8 cellular contexts compared by ENCODE assay signal in genomic region chr2:29920130-29920577, GRCh38. TPM values are rescaled to one million over a fixed set of nuclear protein-coding genes. Genes with fewer than 3 reads are reported as not detected.
DNase-seq lines count a peak whose midpoint lies in the region; ATAC-seq and TF ChIP-seq lines count a peak whose summit lies in the region.

No MANE protein-coding gene starts in this region.

- H3K4me1 ChIP-seq in BE2C = peaks cover 7% of the 10 kb centered on the region
- peaks cover 12% of the 10 kb centered on the region for H3K4me1 ChIP-seq in cardiac muscle cell (ENCODE audit: low read depth)

- ATAC-seq in HG02759 (IDR thresholded peaks at IDR 0.05; ENCODE audit: unreplicated experiment) (no peak), GM19328 (IDR thresholded peaks at IDR 0.05; ENCODE audit: unreplicated experiment) (no peak)

- H3K4me1 Mint-ChIP-seq in activated T-helper 2 cell treated with anti-CD3 and anti-CD28 coated beads, Interferon-gamma antibody, Interleukin-2, Interleukin-4, amounts not matched to agents 10 μg/mL and 5 μg/mL and 100 μg/mL, durations not matched to agents 14 hours and 24 hours and 36 hours (ENCODE audit: low read depth) = no peaks in the 10 kb centered on the region
- H3K4me1 Mint-ChIP-seq in progenitor cell of endocrine pancreas (ENCODE audit: low read depth) = peaks cover 12% of the 10 kb centered on the region

- intact Hi-C loops in activated T-helper 2 cell treated with anti-CD3 and anti-CD28 coated beads, Interferon-gamma antibody, Interleukin-2, Interleukin-4, amounts not matched to agents 10 μg/mL and 5 μg/mL and 100 μg/mL, durations not matched to agents 14 hours and 24 hours and 36 hours (cut with micrococcal nuclease) = no loop called here

- H3K27me3 Mint-ChIP-seq in activated T-helper 2 cell treated with anti-CD3 and anti-CD28 coated beads, Interferon-gamma antibody, Interleukin-2, Interleukin-4, amounts not matched to agents 10 μg/mL and 5 μg/mL and 100 μg/mL, durations not matched to agents 14 hours and 24 hours and 36 hours (ENCODE audit: low read depth) = peaks cover 42% of the 10 kb centered on the region
- peaks cover 66% of the 10 kb centered on the region for H3K27me3 Mint-ChIP-seq in progenitor cell of endocrine pancreas

- in situ Hi-C loops in KBM-7 (cut with MboI; ENCODE audit: low pct_unique_long_range_greater_than_20kb, low sequenced_read_pairs) = no loop called here

- H3K27ac Mint-ChIP-seq in activated T-helper 2 cell treated with anti-CD3 and anti-CD28 coated beads, Interferon-gamma antibody, Interleukin-2, Interleukin-4, amounts not matched to agents 10 μg/mL and 5 μg/mL and 100 μg/mL, durations not matched to agents 14 hours and 24 hours and 36 hours = no peak overlapping the region
- no peak overlapping the region for H3K27ac Mint-ChIP-seq in progenitor cell of endocrine pancreas

- DNase-seq in BE2C = peak; percentile 55
- DNase-seq in KBM-7 = peak; percentile 53
- DNase-seq in activated T-helper 2 cell treated with anti-CD3 and anti-CD28 coated beads, Interferon-gamma antibody, Interleukin-2, Interleukin-4, amounts not matched to agents 10 μg/mL and 5 μg/mL and 100 μg/mL, durations not matched to agents 14 hours and 24 hours and 36 hours (ENCODE audit: low spot score) = peak; percentile 50
- peak; percentile 45 to 93 for DNase-seq in cardiac muscle cell (ENCODE audit: low read depth in 1 of 2, low spot score in 1 of 2)
- DNase-seq in progenitor cell of endocrine pancreas (ENCODE audit: low spot score, unreplicated experiment) = peak; percentile 92
- DNase-seq in NCI-H774 (lab: John Stamatoyannopoulos, UW) = no peak

- H3K4me3 ChIP-seq in BE2C (ENCODE audit: low read depth, low read length) (peak overlapping the region; percentile 75), cardiac muscle cell (peak overlapping the region; percentile 32)

- H3K9me3 ChIP-seq in BE2C (no peaks in the 10 kb centered on the region), cardiac muscle cell (ENCODE audit: low read depth) (no peaks in the 10 kb centered on the region)

- H3K36me3 ChIP-seq in BE2C = no peaks in the 10 kb centered on the region
- H3K36me3 ChIP-seq in cardiac muscle cell = no peaks in the 10 kb centered on the region

- H3K36me3 Mint-ChIP-seq in activated T-helper 2 cell treated with anti-CD3 and anti-CD28 coated beads, Interferon-gamma antibody, Interleukin-2, Interleukin-4, amounts not matched to agents 10 μg/mL and 5 μg/mL and 100 μg/mL, durations not matched to agents 14 hours and 24 hours and 36 hours (ENCODE audit: low read depth) = no peaks in the 10 kb centered on the region
- H3K36me3 Mint-ChIP-seq in progenitor cell of endocrine pancreas (ENCODE audit: insufficient read depth) = no peaks in the 10 kb centered on the region

- H3K27me3 ChIP-seq in BE2C (peaks cover 15% of the 10 kb centered on the region), cardiac muscle cell (peaks cover 62% of the 10 kb centered on the region)

- no peaks in the 10 kb centered on the region for H3K9me3 Mint-ChIP-seq in activated T-helper 2 cell treated with anti-CD3 and anti-CD28 coated beads, Interferon-gamma antibody, Interleukin-2, Interleukin-4, amounts not matched to agents 10 μg/mL and 5 μg/mL and 100 μg/mL, durations not matched to agents 14 hours and 24 hours and 36 hours
- no peaks in the 10 kb centered on the region for H3K9me3 Mint-ChIP-seq in progenitor cell of endocrine pancreas (ENCODE audit: low read depth)

- no peak for TF ChIP-seq CTCF in BE2C (IDR thresholded peaks at IDR 0.05; ENCODE audit: low read depth, low read length)
- TF ChIP-seq CTCF in cardiac muscle cell (IDR thresholded peaks at IDR 0.05; ENCODE audit: low read depth, low read length) = no peak
- TF ChIP-seq CTCF in progenitor cell of endocrine pancreas (IDR thresholded peaks at IDR 0.05; ENCODE audit: unreplicated experiment) = no peak

- H3K27ac ChIP-seq in cardiac muscle cell = no peak overlapping the region

- no peak overlapping the region for H3K4me3 Mint-ChIP-seq in activated T-helper 2 cell treated with anti-CD3 and anti-CD28 coated beads, Interferon-gamma antibody, Interleukin-2, Interleukin-4, amounts not matched to agents 10 μg/mL and 5 μg/mL and 100 μg/mL, durations not matched to agents 14 hours and 24 hours and 36 hours (ENCODE audit: low read depth)
- H3K4me3 Mint-ChIP-seq in progenitor cell of endocrine pancreas (ENCODE audit: low read depth) = no peak overlapping the region

RNA-seq across cellular contexts. Expression of gene ALK, which starts 1.2 kb away (rescaled TPM):
- 0.99 TPM for polyA plus RNA-seq in BE2C (2012; ENCODE audit: insufficient read depth, insufficient read length, low read depth)
- not detected in 2 replicates for total RNA-seq in activated T-helper 2 cell treated with anti-CD3 and anti-CD28 coated beads, Interferon-gamma antibody, Interleukin-2, Interleukin-4, amounts not matched to agents 10 μg/mL and 5 μg/mL and 100 μg/mL, durations not matched to agents 14 hours and 24 hours and 36 hours
- total RNA-seq in cardiac muscle cell (0.88 and 4.3 TPM in 2 replicates), progenitor cell of endocrine pancreas (0.11 TPM in 1 of 2 replicates, not detected in the other)
- 1.2 and 1.8 TPM in 2 replicates for polyA plus RNA-seq in cardiac muscle cell
